ENCODE assay signal across 8 cellular contexts in genomic region chr11:61897387-61898246, GRCh38. TPM values are rescaled to one million over a fixed set of nuclear protein-coding genes. Genes with fewer than 3 reads are reported as not detected.
DNase-seq lines count a peak whose midpoint lies in the region; ATAC-seq and TF ChIP-seq lines count a peak whose summit lies in the region.

No MANE protein-coding gene starts in this region.

- no peak overlapping the region for H3K9ac ChIP-seq in GM23248

- TF ChIP-seq CTCF in AG09309 (IDR thresholded peaks at IDR 0.05; ENCODE audit: control insufficient read depth, insufficient read depth, low read depth, low read length, missing control alignments) (peak; percentile 95), lower lobe of right lung (IDR thresholded peaks at IDR 0.05) (peak; percentile 85)

- no peak overlapping the region for H3K4me2 ChIP-seq in GM23248 (ENCODE audit: unreplicated experiment)

- H3K4me1 ChIP-seq in GM23248 (ENCODE audit: insufficient read depth) (no peaks in the 10 kb centered on the region), lower lobe of right lung (peaks cover 15% of the 10 kb centered on the region)

- WGBS in GM23248 (ENCODE audit: low coverage in 1 of 2, low lambda C conversion rate in 2 of 2, missing lambda C conversion rate in 2 of 2), 2 experiments = 63 to 66% methylated on average over 16 to 17 of the region's 17 CpGs

- DNase-seq in AG09309 (ENCODE audit: low read depth) (no peak), GM23248 (peak; percentile 70), NCI-H526 (lab: John Stamatoyannopoulos, UW) (peak; percentile 62 to 91), dedifferentiated amniotic fluid mesenchymal stem cell (ENCODE audit: extremely low spot score) (peak; percentile 26), lower lobe of right lung (peak; percentile 83)
- DNase-seq in activated CD4-positive, alpha-beta T cell treated with anti-CD3 and anti-CD28 coated beads, Interleukin-2, amount 50 U/mL, for 4 hours = peak; percentile 73 to 76
- DNase-seq in stimulated activated CD8-positive, alpha-beta memory T cell treated with anti-CD3 and anti-CD28 coated beads, Interleukin-12 subunit alpha, Interleukin-12 subunit beta, amount 100 ng/mL, for 24 hours (ENCODE audit: extremely low read depth) = peak; percentile 43

- H3K27me3 ChIP-seq in GM23248 (replicated peaks; ENCODE audit: insufficient read depth) (no peaks in the 10 kb centered on the region), lower lobe of right lung (ENCODE audit: low read depth) (no peaks in the 10 kb centered on the region)

- no peaks in the 10 kb centered on the region for H4K20me1 ChIP-seq in GM23248 (ENCODE audit: insufficient read depth)

- H3K9me3 ChIP-seq in GM23248 (ENCODE audit: low read depth) (no peaks in the 10 kb centered on the region), lower lobe of right lung (no peaks in the 10 kb centered on the region)

- H3K36me3 ChIP-seq in GM23248 (ENCODE audit: low read depth) (no peaks in the 10 kb centered on the region), lower lobe of right lung (peaks cover 5% of the 10 kb centered on the region)

- H3F3A ChIP-seq in GM23248 (ENCODE audit: insufficient read depth) = peaks cover 18% of the 10 kb centered on the region

- H3K4me3 ChIP-seq in AG09309 (ENCODE audit: control insufficient read depth, low read depth, low read length) (no peak overlapping the region), GM23248 (no peak overlapping the region), lower lobe of right lung (no peak overlapping the region)

- no peak overlapping the region for H3K27ac ChIP-seq in GM23248
- H3K27ac ChIP-seq in lower lobe of right lung = no peak overlapping the region

- H2AFZ ChIP-seq in GM23248 = no peak overlapping the region

- intact Hi-C loops in lower lobe of right lung (cut with DNase I) = no loop called here

- peak; percentile 83 to 86 for ATAC-seq in lower lobe of right lung
- ATAC-seq in GM21515 (IDR thresholded peaks at IDR 0.05; ENCODE audit: unreplicated experiment) = no peak

- in situ Hi-C loops in GM23248 (cut with MboI) = loop anchor here (10.0 kb wide), 1 partner anchor 187 kb away; no protein-coding TSS in a partner anchor

- H3K9me2 ChIP-seq in GM23248 (ENCODE audit: insufficient read depth) = no peaks in the 10 kb centered on the region

- H3K79me2 ChIP-seq in GM23248 (ENCODE audit: insufficient read depth) = no peaks in the 10 kb centered on the region

RNA-seq across cellular contexts. Expression of gene FADS3, which starts 6.3 kb away (rescaled TPM):
- 203 and 272 TPM in 2 replicates for total RNA-seq in GM23248 (2014; rRNA removed; shearing (Covaris generic))
- 124 and 135 TPM in 2 replicates for polyA plus RNA-seq in GM23248 (2016; fragmentation: Nextera tagmentation; extraction: Ambion mirVana)
- total RNA-seq in lower lobe of right lung = 50.1 TPM

RNA-seq across cellular contexts. Expression of gene RAB3IL1, which starts 19.7 kb away (rescaled TPM):
- total RNA-seq in GM23248 (2014; rRNA removed; shearing (Covaris generic)) = 6.6 and 7.5 TPM in 2 replicates
- polyA plus RNA-seq in GM23248 (2016; fragmentation: Nextera tagmentation; extraction: Ambion mirVana) = 2.8 and 3.3 TPM in 2 replicates
- total RNA-seq in lower lobe of right lung = 11.4 TPM

RNA-seq across cellular contexts. Expression of gene BEST1, which starts 52.5 kb away (rescaled TPM):
- total RNA-seq in GM23248 (2014; rRNA removed; shearing (Covaris generic)) = 4.7 and 5.1 TPM in 2 replicates
- 3.1 and 3.9 TPM in 2 replicates for polyA plus RNA-seq in GM23248 (2016; fragmentation: Nextera tagmentation; extraction: Ambion mirVana)
- 14.1 TPM for total RNA-seq in lower lobe of right lung
